In the genomic region with DNA sequence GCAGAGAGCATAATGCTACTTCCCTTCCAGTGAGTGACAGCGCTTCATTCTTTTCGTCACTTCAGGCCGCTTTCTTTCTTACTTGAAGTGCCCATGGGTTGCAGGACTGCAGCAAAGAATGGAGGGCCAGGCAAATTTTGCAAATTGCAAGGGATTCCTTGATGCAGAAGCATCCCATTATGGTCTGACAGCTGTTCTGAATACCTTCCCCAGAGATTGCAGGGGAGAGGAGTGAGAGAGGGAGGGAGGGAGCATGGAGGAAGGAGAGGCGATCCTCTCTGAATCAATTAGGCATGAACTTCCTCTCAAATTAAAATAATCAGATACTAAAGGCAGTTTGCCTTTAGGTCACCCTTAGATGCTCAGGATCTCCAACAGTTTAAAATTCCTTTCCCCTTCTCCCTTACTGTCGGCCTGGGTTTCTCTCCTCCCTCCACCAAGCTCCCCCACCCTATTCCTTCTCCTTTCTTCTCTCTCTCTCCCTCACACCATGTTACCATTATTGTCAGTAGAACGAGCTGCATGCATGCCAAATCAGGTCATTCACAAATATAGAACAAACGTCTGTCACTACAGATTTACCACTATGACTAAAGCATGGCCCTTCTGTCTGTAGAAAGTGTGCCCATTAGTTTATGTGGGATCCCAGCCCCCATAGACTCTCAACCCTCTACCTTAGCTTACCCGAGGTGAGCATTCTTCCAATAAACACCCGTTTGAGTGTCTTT, we compare ENCODE assay signal across 23 cellular contexts.
A peak's percentile ranks its signal among the peaks of the same experiment; 100 is the strongest.
DNase-seq lines count a peak whose midpoint lies in the region; ATAC-seq and TF ChIP-seq lines count a peak whose summit lies in the region.
"Had no signal": no experiment of that assay in that cellular context is flagged by ENCODE, and none has a peak within 500 bp of the region (broad histone marks: within the 10 kb centered on the region; RNA-seq: fewer than 3 reads in every experiment).

No MANE protein-coding gene starts in this region.

- intact Hi-C loops in left cardiac atrium (cut with DNase I) = no loop called here
- intact Hi-C loops in left ventricle myocardium inferior (cut with micrococcal nuclease) = no loop called here

- peaks cover 7% of the 10 kb centered on the region for H3K4me1 ChIP-seq in left ventricle myocardium inferior

- no peak overlapping the region for H3K27ac ChIP-seq in left ventricle myocardium inferior (replicated peaks)
- H3K27ac ChIP-seq: brain microvascular endothelial cell, hepatocyte, VCaP had no signal

- no peak overlapping the region for H3K4me3 ChIP-seq in left ventricle myocardium inferior
- H3K4me3 ChIP-seq: hepatocyte had no signal

- H3K36me3 ChIP-seq in left ventricle myocardium inferior = no peaks in the 10 kb centered on the region
- H3K36me3 ChIP-seq: brain microvascular endothelial cell had no signal

- ATAC-seq in left cardiac atrium = peak; percentile 65 to 82
- no peak for ATAC-seq in GM19324 (IDR thresholded peaks at IDR 0.05; ENCODE audit: low FRiP score, unreplicated experiment)
- ATAC-seq: CD8-positive, alpha-beta T cell; naive thymus-derived CD4-positive, alpha-beta T cell; stimulated activated naive B cell treated with anti-CD40 and anti-IgM and Interleukin-4, amounts not matched to agents 10 μg/mL and 1 μg/mL and 100 μg/mL, for 72 hours had no signal

- no peaks in the 10 kb centered on the region for H3K27me3 ChIP-seq in left ventricle myocardium inferior (ENCODE audit: low read depth)
- H3K27me3 ChIP-seq: brain microvascular endothelial cell, hepatocyte had no signal

- no peaks in the 10 kb centered on the region for H3K9me3 ChIP-seq in left ventricle myocardium inferior (replicated peaks)

- TF ChIP-seq CTCF in left ventricle myocardium inferior (IDR thresholded peaks at IDR 0.05; ENCODE audit: borderline replicate concordance) = no peak

- DNase-seq in left cardiac atrium (no peak), left ventricle myocardium inferior (no peak), NCI-H748 (lab: John Stamatoyannopoulos, UW; ENCODE audit: unreplicated experiment) (peak; percentile 73), left kidney (ENCODE audit: low read depth, low spot score) (peak; percentile 31), NCI-H1930 (lab: John Stamatoyannopoulos, UW) (no peak), dedifferentiated amniotic fluid mesenchymal stem cell (ENCODE audit: extremely low spot score) (no peak)
- DNase-seq: activated effector memory CD4-positive, alpha-beta T cell treated with Interleukin-2 at 50 U/mL for 16 hours; brain microvascular endothelial cell; CD8-positive, alpha-beta T cell; dermis blood vessel endothelial cell; DMS79 treated with DMSO at 0.1 percent for 48 hours; GOT3; islet precursor cell; KG1; mammary epithelial cell; naive thymus-derived CD4-positive, alpha-beta T cell; NCI-H187 treated with DMSO at 0.1 percent for 48 hours; NCI-H526 treated with DMSO at 0.1 percent for 48 hours; stimulated activated CD4-positive, alpha-beta T cell treated with anti-CD3 and anti-CD28 coated beads, Interleukin-2, amount 100 ng/mL, for 24 hours; stimulated activated naive B cell treated with anti-CD40 and anti-IgM and Interleukin-4, amounts not matched to agents 10 μg/mL and 1 μg/mL and 100 μg/mL, for 72 hours had no signal

Comparison
In these comparisons a context has a peak if more than half of its experiments do, and no peak if none do; other contexts are left out.
1. DNase-seq: peak in NCI-H748 (single experiment) and left kidney (single experiment); none in left cardiac atrium (single experiment), left ventricle myocardium inferior (single experiment), NCI-H1930 (0 of 2) and dedifferentiated amniotic fluid mesenchymal stem cell (single experiment).